ENCODE assay signal across 7 cellular contexts in the genomic region with DNA sequence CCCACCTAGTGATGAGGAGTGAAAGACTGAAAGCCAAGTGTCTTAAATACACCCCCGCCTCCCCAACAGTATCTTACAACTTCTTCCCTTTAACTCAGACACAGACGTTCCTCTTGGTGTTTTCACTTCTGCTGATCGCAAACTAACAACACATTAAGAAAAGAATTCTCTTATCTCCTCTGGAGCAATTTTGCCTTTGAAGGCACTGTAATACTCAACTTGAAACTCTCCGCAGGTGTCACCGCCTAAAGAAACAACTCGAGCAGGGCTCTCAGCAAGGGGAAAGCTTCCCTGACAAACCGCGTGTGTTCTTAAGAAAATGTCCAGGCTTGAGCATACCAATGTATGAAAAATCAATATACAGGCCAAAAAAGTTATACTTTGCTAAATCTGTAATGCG. TPM values are rescaled to one million over a fixed set of nuclear protein-coding genes. Genes with fewer than 3 reads are reported as not detected.
DNase-seq lines count a peak whose midpoint lies in the region; ATAC-seq, FAIRE-seq and TF ChIP-seq lines count a peak whose summit lies in the region.

No MANE protein-coding gene starts in this region.

- H3K79me2 ChIP-seq in keratinocyte (ENCODE audit: control insufficient read depth, insufficient read depth, low read length) = peaks cover 54% of the 10 kb centered on the region

- H3K9me1 ChIP-seq in keratinocyte (ENCODE audit: control insufficient read depth, extremely low read depth, insufficient read depth, low read length) = no peaks in the 10 kb centered on the region

- TF ChIP-seq CTCF in keratinocyte (optimal IDR thresholded peaks at IDR 0.05 in 1 of 3, IDR thresholded peaks at IDR 0.05 in 1 of 3, conservative IDR thresholded peaks at IDR 0.05 in 1 of 3; ENCODE audit: extremely low read depth in 1 of 3, insufficient read depth in 2 of 3, low read length in 3 of 3) = no peak

- H2AFZ ChIP-seq in keratinocyte (ENCODE audit: control insufficient read depth, low read length) = peak overlapping the region; percentile 51

- peaks cover 65% of the 10 kb centered on the region for H3K4me1 ChIP-seq in keratinocyte (ENCODE audit: control insufficient read depth, extremely low read depth, insufficient read depth, low read length)

- H3K27ac ChIP-seq in keratinocyte (ENCODE audit: control insufficient read depth, insufficient read depth, low read length) (peak overlapping the region; percentile 97), substantia nigra (ENCODE audit: low read depth, low read length, poor library complexity, severe bottlenecking) (peak overlapping the region; percentile 58)

- no peak for DNase-seq in GM19239 (ENCODE audit: insufficient read length, low spot score)
- DNase-seq in amniotic epithelial cell (ENCODE audit: low read depth) = peak; percentile 31
- no peak for DNase-seq in keratinocyte (ENCODE audit: low read depth, low spot score)
- DNase-seq in substantia nigra (lab: John Stamatoyannopoulos, UW) = no peak
- no peak for DNase-seq in NCI-H146 (lab: John Stamatoyannopoulos, UW)
- no peak for DNase-seq in superior temporal gyrus (ENCODE audit: extremely low spot score)

- peak overlapping the region; percentile 70 to 81 (median 79) for H3K4me3 ChIP-seq in keratinocyte (ENCODE audit: control insufficient read depth in 2 of 3, extremely low read depth in 1 of 3, insufficient read depth in 2 of 3, low read depth in 1 of 3, low read length in 3 of 3)

- dilution Hi-C loops in keratinocyte (cut with MboI; ENCODE audit: extremely low pct_ligation_motif_present, low sequenced_read_pairs) = no loop called here

- ATAC-seq in HG03442 (IDR thresholded peaks at IDR 0.05; ENCODE audit: unreplicated experiment) = peak; percentile 65

- H3K4me2 ChIP-seq in keratinocyte (ENCODE audit: control insufficient read depth, extremely low read depth, insufficient read depth, low read depth, low read length) = peak overlapping the region; percentile 59

- H3K9ac ChIP-seq in keratinocyte (ENCODE audit: control insufficient read depth, extremely low read depth, insufficient read depth, low read length) = peak overlapping the region; percentile 85

- peaks cover 9 to 25% of the 10 kb centered on the region in 2 experiments for H3K36me3 ChIP-seq in keratinocyte (ENCODE audit: control insufficient read depth in 2 of 2, extremely low read depth in 1 of 2, insufficient read depth in 2 of 2, low read length in 2 of 2)

- H3K27me3 ChIP-seq in keratinocyte (ENCODE audit: control insufficient read depth, extremely low read depth, insufficient read depth, low read length) = no peaks in the 10 kb centered on the region

- FAIRE-seq in GM19239 (lab: Jason Lieb, UNC) (peak; percentile 37), keratinocyte (lab: Jason Lieb, UNC) (peak; percentile 32)

- no peaks in the 10 kb centered on the region for H4K20me1 ChIP-seq in keratinocyte (ENCODE audit: control insufficient read depth, extremely low read depth, insufficient read depth, low read length)

- H3K9me3 ChIP-seq in keratinocyte (ENCODE audit: control insufficient read depth, low read depth, low read length) = no peaks in the 10 kb centered on the region

RNA-seq across cellular contexts. Expression of a gene that starts 0.4 kb away (rescaled TPM):
- polyA plus RNA-seq in keratinocyte = 142 to 200 TPM (median 190 TPM) in 3 replicates
- polyA plus RNA-seq in keratinocyte (2011; ENCODE audit: low read depth) = 36.1 TPM
- polyA plus RNA-seq in keratinocyte (2011; cell fraction: cytosol; rRNA removed) = 47.4 and 74.8 TPM in 2 replicates
- 183 and 191 TPM in 2 replicates for polyA plus RNA-seq in keratinocyte (2011; cell fraction: nucleus; rRNA removed)
- 42.1 and 113 TPM in 2 replicates for polyA plus RNA-seq in keratinocyte (2012; ENCODE audit: low replicate concordance)
- polyA minus RNA-seq in keratinocyte = 232 to 438 TPM (median 340 TPM) in 3 replicates
- 167 TPM for polyA minus RNA-seq in keratinocyte (2011; cell fraction: cytosol; rRNA and poly(A)+ RNA removed)
- polyA minus RNA-seq in keratinocyte (2011; cell fraction: nucleus; rRNA and poly(A)+ RNA removed) = 443 and 1,012 TPM in 2 replicates
